Comparison of ENCODE assay signal across 15 cellular contexts in genomic region chr18:12005542-12006487, GRCh38. TPM values are rescaled to one million over a fixed set of nuclear protein-coding genes. Genes with fewer than 3 reads are reported as not detected.
DNase-seq lines count a peak whose midpoint lies in the region; ATAC-seq, FAIRE-seq and TF ChIP-seq lines count a peak whose summit lies in the region.
"Had no signal": no experiment of that assay in that cellular context is flagged by ENCODE, and none has a peak within 500 bp of the region (broad histone marks: within the 10 kb centered on the region; RNA-seq: fewer than 3 reads in every experiment).

No MANE protein-coding gene starts in this region.

- no peak for TF ChIP-seq POLR2A in A549 (IDR thresholded peaks at IDR 0.05; ENCODE audit: low read length)

- TF ChIP-seq EP300 in A549 (IDR thresholded peaks at IDR 0.05) = no peak

- H3K4me1 ChIP-seq in A549 = peaks cover 17% of the 10 kb centered on the region
- peaks cover 28% of the 10 kb centered on the region for H3K4me1 ChIP-seq in mucosa of descending colon (ENCODE audit: low read depth)
- H3K4me1 ChIP-seq: gastroesophageal sphincter, right atrium auricular region had no signal

- ATAC-seq in A549 (peak; percentile 50 to 52; a peak in 4 of 6 replicates), GM21723 (IDR thresholded peaks at IDR 0.05; ENCODE audit: unreplicated experiment) (peak; percentile 56), mucosa of descending colon (peak; percentile 77)
- peak; percentile 69 for ATAC-seq in activated T-helper 17 cell treated with anti-CD3 and anti-CD28 coated beads, Interleukin-2, amount 50 U/mL, for 72 hours (replicated peaks)
- no peak for ATAC-seq in naive thymus-derived CD8-positive, alpha-beta T cell
- ATAC-seq: gastroesophageal sphincter had no signal

- CTCF ChIA-PET in A549 (lab: Yijun Ruan, JAX) = interaction anchor here (0.7 to 4.7 kb wide), 6 partner anchors 11 to 350 kb away, joined by 3 to 34 read pairs (median 5); no protein-coding TSS in a partner anchor

- peak overlapping the region; percentile 47 for H3K4me2 ChIP-seq in A549

- no peaks in the 10 kb centered on the region for H3K27me3 Mint-ChIP-seq in activated T-helper 17 cell treated with anti-CD3 and anti-CD28 coated beads, Interleukin-2, amount 50 U/mL, for 72 hours
- no peaks in the 10 kb centered on the region for H3K27me3 Mint-ChIP-seq in naive thymus-derived CD8-positive, alpha-beta T cell

- DNase-seq in A549 (ENCODE audit: low read depth in 1 of 2, low spot score in 1 of 2) (peak in 1 of 2 experiments; percentile 51), mucosa of descending colon (peak in 1 of 3 donors; percentile 66), 8988T (no peak), NCI-H524 (lab: John Stamatoyannopoulos, UW) (no peak), NCI-H345 treated with DMSO at 0.1 percent for 48 hours (lab: John Stamatoyannopoulos, UW; ENCODE audit: unreplicated experiment) (no peak)
- DNase-seq in naive thymus-derived CD8-positive, alpha-beta T cell = no peak
- DNase-seq: GDM1, NCI-H2107, WERI-Rb-1 had no signal

- intact Hi-C loops in mucosa of descending colon (cut with DNase I, micrococcal nuclease) = no loop called here

- H3K27ac Mint-ChIP-seq in activated T-helper 17 cell treated with anti-CD3 and anti-CD28 coated beads, Interleukin-2, amount 50 U/mL, for 72 hours = no peak overlapping the region
- H3K27ac Mint-ChIP-seq in naive thymus-derived CD8-positive, alpha-beta T cell = no peak overlapping the region

- TF ChIP-seq RAD21 in A549 (conservative IDR thresholded peaks at IDR 0.05 in 1 of 2, IDR thresholded peaks at IDR 0.05 in 1 of 2) = no peak

- H3K4me1 Mint-ChIP-seq in activated T-helper 17 cell treated with anti-CD3 and anti-CD28 coated beads, Interleukin-2, amount 50 U/mL, for 72 hours = peaks cover 6% of the 10 kb centered on the region
- H3K4me1 Mint-ChIP-seq in naive thymus-derived CD8-positive, alpha-beta T cell = no peaks in the 10 kb centered on the region

- H3K9me3 ChIP-seq in A549 (no peaks in the 10 kb centered on the region), mucosa of descending colon (no peaks in the 10 kb centered on the region)
- H3K9me3 ChIP-seq: gastroesophageal sphincter, right atrium auricular region had no signal

- H3K9me3 Mint-ChIP-seq in activated T-helper 17 cell treated with anti-CD3 and anti-CD28 coated beads, Interleukin-2, amount 50 U/mL, for 72 hours = no peaks in the 10 kb centered on the region
- no peaks in the 10 kb centered on the region for H3K9me3 Mint-ChIP-seq in naive thymus-derived CD8-positive, alpha-beta T cell

- no peak for FAIRE-seq in A549 (lab: Jason Lieb, UNC)

- peak overlapping the region; percentile 32 to 56; a peak in 4 of 6 replicates for H3K27ac ChIP-seq in A549
- H3K27ac ChIP-seq: cardiac muscle cell, gastroesophageal sphincter, right atrium auricular region, WERI-Rb-1 had no signal

- H3K36me3 Mint-ChIP-seq in activated T-helper 17 cell treated with anti-CD3 and anti-CD28 coated beads, Interleukin-2, amount 50 U/mL, for 72 hours (ENCODE audit: low read depth) = no peaks in the 10 kb centered on the region
- H3K36me3 Mint-ChIP-seq in naive thymus-derived CD8-positive, alpha-beta T cell = peaks cover 0 to 3% (median 0%) of the 10 kb centered on the region in 3 donors

- TF ChIP-seq CTCF in A549 (IDR thresholded peaks at IDR 0.05) = no peak
- TF ChIP-seq CTCF in mucosa of descending colon (IDR thresholded peaks at IDR 0.05) = no peak

- no peaks in the 10 kb centered on the region for H3K36me3 ChIP-seq in mucosa of descending colon (ENCODE audit: low read depth)
- H3K36me3 ChIP-seq: cardiac muscle cell had no signal

- no peak overlapping the region for H3K4me3 ChIP-seq in A549
- no peak overlapping the region for H3K4me3 ChIP-seq in mucosa of descending colon
- H3K4me3 ChIP-seq: cardiac muscle cell, gastroesophageal sphincter, lung, right atrium auricular region had no signal

- 54% methylated on average over 14 of the region's 15 CpGs for WGBS in A549 (ENCODE audit: missing lambda C conversion rate)

- H3K4me3 Mint-ChIP-seq in activated T-helper 17 cell treated with anti-CD3 and anti-CD28 coated beads, Interleukin-2, amount 50 U/mL, for 72 hours = no peak overlapping the region
- no peak overlapping the region for H3K4me3 Mint-ChIP-seq in naive thymus-derived CD8-positive, alpha-beta T cell

- POLR2A ChIA-PET in A549 (lab: Yijun Ruan, JAX) = interaction anchor here (0.7 kb wide), 1 partner anchor 141 kb away, joined by 4 read pairs; no protein-coding TSS in a partner anchor
- POLR2A ChIA-PET in naive thymus-derived CD8-positive, alpha-beta T cell (lab: Charles Lee) = interaction anchor here (0.7 kb wide), 1 partner anchor 33 kb away, joined by 4 read pairs; no protein-coding TSS in a partner anchor

TF ChIP-seq in A549, 52 proteins besides CTCF, POLR2A, EP300 and RAD21:
- TF ChIP-seq MYC (IDR thresholded peaks at IDR 0.05; ENCODE audit: borderline replicate concordance, low read length) (no peak), CHD2 (IDR thresholded peaks at IDR 0.05; ENCODE audit: low read length, partially characterized antibody) (no peak), ATOH8 (CRISPR knock-in tag; IDR thresholded peaks at IDR 0.05; ENCODE audit: low read depth) (no peak), POLR2AphosphoS2 (conservative IDR thresholded peaks at IDR 0.05; ENCODE audit: low read length) (no peak), ESRRA (IDR thresholded peaks at IDR 0.05; ENCODE audit: borderline replicate concordance, low read length) (no peak), GATA3 (IDR thresholded peaks at IDR 0.05; ENCODE audit: borderline replicate concordance) (no peak), TFCP2L1 (CRISPR knock-in tag; IDR thresholded peaks at IDR 0.05) (no peak), PBX3 (IDR thresholded peaks at IDR 0.05) (no peak), CHD4 (IDR thresholded peaks at IDR 0.05; ENCODE audit: borderline replicate concordance) (no peak)

RNA-seq across cellular contexts. Expression of gene IMPA2, which starts 24.5 kb away (rescaled TPM):
- polyA plus RNA-seq in A549 (2011; rRNA removed) (35.1 and 41.0 TPM in 2 replicates), A549 (2017; fragmentation: RNase III; extraction: RNeasy Plus Mini Kit Qiagen cat#74134 plus additional on column Dnase treatment) (50.9 to 75.6 TPM (median 65.3 TPM) in 3 replicates)
- polyA plus RNA-seq in A549 (2012; cell fraction: cytosol; rRNA removed) = 59.4 and 75.6 TPM in 2 replicates
- polyA plus RNA-seq in A549 (2012; cell fraction: nucleus; rRNA removed) = 72.3 and 88.3 TPM in 2 replicates
- 30.7 and 42.3 TPM in 2 replicates for polyA minus RNA-seq in A549 (2011; rRNA and poly(A)+ RNA removed)
- 10 to 100 TPM; 18.3 to 23.7 TPM for total RNA-seq in activated T-helper 17 cell treated with anti-CD3 and anti-CD28 coated beads, Interleukin-2, amount 50 U/mL, for 72 hours
- 100 to 1,000 TPM in 2 of 3 donors, 10 to 100 TPM in 1; 58.0 to 152 (median 117) TPM for total RNA-seq in mucosa of descending colon
- 1 to 10 TPM; 7.8 to 9.5 TPM for total RNA-seq in naive thymus-derived CD8-positive, alpha-beta T cell
- 1 to 10 TPM; 4.3 to 8.2 (median 4.5) TPM for polyA plus RNA-seq in naive thymus-derived CD8-positive, alpha-beta T cell

Comparison
In these comparisons a context has a peak if more than half of its experiments do, and no peak if none do; other contexts are left out.
1. ATAC-seq: peak in A549 (2 of 2), GM21723 (single experiment), activated T-helper 17 cell treated with anti-CD3 and anti-CD28 coated beads, Interleukin-2, amount 50 U/mL, for 72 hours (single experiment) and mucosa of descending colon (single experiment); none in naive thymus-derived CD8-positive, alpha-beta T cell (0 of 2).